Comparison of ENCODE assay signal across 8 cellular contexts in the genomic region with DNA sequence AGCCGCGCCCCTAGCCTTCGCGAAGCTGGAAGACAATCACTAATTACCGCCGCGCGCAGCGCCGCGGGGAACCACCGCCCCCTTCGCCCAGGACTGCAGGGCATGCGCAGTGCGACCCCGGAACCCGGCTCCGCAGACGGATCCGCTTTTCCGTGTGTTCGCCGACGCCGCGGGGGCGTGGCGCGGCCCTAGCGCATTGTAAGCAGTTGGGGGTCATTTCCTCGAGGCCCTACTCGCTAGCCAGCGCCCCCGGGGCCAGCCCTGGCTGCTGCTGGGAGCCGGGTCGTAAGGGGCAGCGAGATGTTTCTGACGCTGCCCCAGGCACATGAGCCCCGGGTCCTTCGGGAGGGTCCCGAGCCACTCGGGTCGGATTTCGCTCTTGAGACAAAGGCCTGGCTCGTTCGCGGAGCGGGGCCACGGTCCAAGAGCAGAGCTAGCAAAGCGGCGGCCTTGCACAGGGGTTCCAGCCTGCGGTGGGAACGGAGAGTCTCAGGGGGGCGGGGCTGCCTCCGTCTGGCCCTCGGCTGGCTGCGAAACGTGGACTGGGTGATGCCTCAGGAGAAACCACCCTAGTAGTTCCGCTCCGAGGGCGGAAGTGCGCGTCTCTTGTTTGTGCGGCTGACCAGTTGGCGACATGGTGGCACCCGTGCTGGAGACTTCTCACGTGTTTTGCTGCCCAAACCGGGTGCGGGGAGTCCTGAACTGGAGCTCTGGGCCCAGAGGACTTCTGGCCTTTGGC. TPM values are rescaled to one million over a fixed set of nuclear protein-coding genes. Genes with fewer than 3 reads are reported as not detected.
A peak's percentile ranks its signal among the peaks of the same experiment; 100 is the strongest.
DNase-seq lines count a peak whose midpoint lies in the region; ATAC-seq and TF ChIP-seq lines count a peak whose summit lies in the region.

A gene with protein sequence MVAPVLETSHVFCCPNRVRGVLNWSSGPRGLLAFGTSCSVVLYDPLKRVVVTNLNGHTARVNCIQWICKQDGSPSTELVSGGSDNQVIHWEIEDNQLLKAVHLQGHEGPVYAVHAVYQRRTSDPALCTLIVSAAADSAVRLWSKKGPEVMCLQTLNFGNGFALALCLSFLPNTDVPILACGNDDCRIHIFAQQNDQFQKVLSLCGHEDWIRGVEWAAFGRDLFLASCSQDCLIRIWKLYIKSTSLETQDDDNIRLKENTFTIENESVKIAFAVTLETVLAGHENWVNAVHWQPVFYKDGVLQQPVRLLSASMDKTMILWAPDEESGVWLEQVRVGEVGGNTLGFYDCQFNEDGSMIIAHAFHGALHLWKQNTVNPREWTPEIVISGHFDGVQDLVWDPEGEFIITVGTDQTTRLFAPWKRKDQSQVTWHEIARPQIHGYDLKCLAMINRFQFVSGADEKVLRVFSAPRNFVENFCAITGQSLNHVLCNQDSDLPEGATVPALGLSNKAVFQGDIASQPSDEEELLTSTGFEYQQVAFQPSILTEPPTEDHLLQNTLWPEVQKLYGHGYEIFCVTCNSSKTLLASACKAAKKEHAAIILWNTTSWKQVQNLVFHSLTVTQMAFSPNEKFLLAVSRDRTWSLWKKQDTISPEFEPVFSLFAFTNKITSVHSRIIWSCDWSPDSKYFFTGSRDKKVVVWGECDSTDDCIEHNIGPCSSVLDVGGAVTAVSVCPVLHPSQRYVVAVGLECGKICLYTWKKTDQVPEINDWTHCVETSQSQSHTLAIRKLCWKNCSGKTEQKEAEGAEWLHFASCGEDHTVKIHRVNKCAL (plus strand): TSS at position 600 of the 739 bp plus-strand sequence. CDS start 35 bp downstream, at position 635.
A gene with protein sequence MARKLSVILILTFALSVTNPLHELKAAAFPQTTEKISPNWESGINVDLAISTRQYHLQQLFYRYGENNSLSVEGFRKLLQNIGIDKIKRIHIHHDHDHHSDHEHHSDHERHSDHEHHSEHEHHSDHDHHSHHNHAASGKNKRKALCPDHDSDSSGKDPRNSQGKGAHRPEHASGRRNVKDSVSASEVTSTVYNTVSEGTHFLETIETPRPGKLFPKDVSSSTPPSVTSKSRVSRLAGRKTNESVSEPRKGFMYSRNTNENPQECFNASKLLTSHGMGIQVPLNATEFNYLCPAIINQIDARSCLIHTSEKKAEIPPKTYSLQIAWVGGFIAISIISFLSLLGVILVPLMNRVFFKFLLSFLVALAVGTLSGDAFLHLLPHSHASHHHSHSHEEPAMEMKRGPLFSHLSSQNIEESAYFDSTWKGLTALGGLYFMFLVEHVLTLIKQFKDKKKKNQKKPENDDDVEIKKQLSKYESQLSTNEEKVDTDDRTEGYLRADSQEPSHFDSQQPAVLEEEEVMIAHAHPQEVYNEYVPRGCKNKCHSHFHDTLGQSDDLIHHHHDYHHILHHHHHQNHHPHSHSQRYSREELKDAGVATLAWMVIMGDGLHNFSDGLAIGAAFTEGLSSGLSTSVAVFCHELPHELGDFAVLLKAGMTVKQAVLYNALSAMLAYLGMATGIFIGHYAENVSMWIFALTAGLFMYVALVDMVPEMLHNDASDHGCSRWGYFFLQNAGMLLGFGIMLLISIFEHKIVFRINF (minus strand): TSS at position 41 of the 739 bp plus-strand sequence. CDS start 2,333 bp downstream, outside the sequence.

- intact Hi-C loops in esophagus squamous epithelium (cut with DNase I), result no loop called here

- H3K27ac ChIP-seq in GM23338 (ENCODE audit: low read depth) (peak within 1 kb of the TSS; percentile 98), esophagus squamous epithelium (peak within 1 kb of the TSS; percentile 98 to 100 (median 99))

- H3K4me3 Mint-ChIP-seq in GM23338, result peak within 1 kb of the TSS; percentile 98

- no peaks in the 10 kb centered on the region for H3F3A ChIP-seq in GM23338 (replicated peaks; ENCODE audit: low read depth)

- H3K9me3 Mint-ChIP-seq in GM23338, result no peaks in the 10 kb centered on the region; the same call in 2 of the 3 replicates

- H3K36me3 ChIP-seq in GM23338 (ENCODE audit: insufficient read depth) (peaks cover 17% of the 10 kb centered on the region; the same call in 1 of the 2 replicates), esophagus squamous epithelium (peaks cover 0 to 12% (median 0%) of the 10 kb centered on the region in 3 donors)

- H3K9me2 ChIP-seq in GM23338 (ENCODE audit: insufficient read depth), result no peaks in the 10 kb centered on the region

- peak within 1 kb of the TSS; percentile 78 for H3K4me2 ChIP-seq in GM23338

- peaks cover 6% of the 10 kb centered on the region for H3K27me3 Mint-ChIP-seq in GM23338 (ENCODE audit: insufficient read depth, low read depth, poor library complexity)

- H3K27me3 ChIP-seq in GM23338 (ENCODE audit: insufficient read depth), result no peaks in the 10 kb centered on the region
- H3K27me3 ChIP-seq in esophagus squamous epithelium, result no peaks in the 10 kb centered on the region

- H4K20me1 ChIP-seq in GM23338 (replicated peaks; ENCODE audit: insufficient read depth), result peaks cover 29% of the 10 kb centered on the region

- H3K4me3 ChIP-seq in GM23338 (peak within 1 kb of the TSS; percentile 92), esophagus squamous epithelium (peak within 1 kb of the TSS; percentile 67 to 98 (median 86))

- WGBS in esophagus squamous epithelium, 2 donors, result 0% methylated on average over 1 of the region's 69 CpGs; no CpG with 5 or more reads in 1 of the 2 donors

- peaks cover 23% of the 10 kb centered on the region for H3K4me1 Mint-ChIP-seq in GM23338

- H2AFZ ChIP-seq in GM23338, result peak within 1 kb of the TSS; percentile 100

- no peaks in the 10 kb centered on the region for H3K9me3 ChIP-seq in esophagus squamous epithelium

- H3K27ac Mint-ChIP-seq in GM23338, result peak within 1 kb of the TSS; percentile 97

- peak; percentile 94 for DNase-seq in Daoy (ENCODE audit: low read depth)
- peak; percentile 97 for DNase-seq in GM23338 (ENCODE audit: low spot score)
- DNase-seq in Kasumi-1 (lab: John Stamatoyannopoulos, UW), result peak; percentile 94 to 95
- peak; percentile 96 for DNase-seq in RKO (ENCODE audit: low spot score)
- peak; percentile 93 for DNase-seq in activated T-helper 1 cell treated with Interleukin-2 at 50 U/mL for 16 hours (ENCODE audit: low read depth)
- DNase-seq in esophagus squamous epithelium (lab: John Stamatoyannopoulos, UW), result peak; percentile 86
- DNase-seq in myocyte (ENCODE audit: low read depth), result peak; percentile 97
- DNase-seq in stimulated activated CD8-positive, alpha-beta memory T cell treated with anti-CD3 and anti-CD28 coated beads, Interleukin-7, amount 100 ng/mL, for 4 hours (ENCODE audit: low read depth in 2 of 2), result peak; percentile 87 to 92

- peak in 3 of 4 donors; percentile 46 to 72 (median 65) for TF ChIP-seq POLR2A in esophagus squamous epithelium (IDR thresholded peaks at IDR 0.05)

- peak; percentile 90 for ATAC-seq in GM23338

- peaks cover 23% of the 10 kb centered on the region for H3K36me3 Mint-ChIP-seq in GM23338 (ENCODE audit: low read depth)

- H3K4me1 ChIP-seq in GM23338 (ENCODE audit: insufficient read depth), result peaks cover 32% of the 10 kb centered on the region
- peaks cover 12 to 51% (median 14%) of the 10 kb centered on the region in 3 donors for H3K4me1 ChIP-seq in esophagus squamous epithelium

- peaks cover 74% of the 10 kb centered on the region for H3K79me2 ChIP-seq in GM23338 (replicated peaks; ENCODE audit: insufficient read depth)

- TF ChIP-seq CTCF in GM23338 (conservative IDR thresholded peaks at IDR 0.05; ENCODE audit: low read depth in 2 of 2), result no peak
- peak in 1 of 6 experiments; percentile 15 for TF ChIP-seq CTCF in esophagus squamous epithelium (IDR thresholded peaks at IDR 0.05)

TF ChIP-seq in GM23338, 12 proteins besides CTCF, POLR2A, EP300 and RAD21 (continues in another document):
- TF ChIP-seq STAT1 (IDR thresholded peaks at IDR 0.05; ENCODE audit: unreplicated experiment), result no peak
- peak; percentile 49 for TF ChIP-seq CREB1 (CRISPR knock-in tag; IDR thresholded peaks at IDR 0.05; ENCODE audit: low read depth)
- no peak for TF ChIP-seq JUNB (IDR thresholded peaks at IDR 0.05; ENCODE audit: unreplicated experiment)
- peak; percentile 88 for TF ChIP-seq POLR2AphosphoS5 (IDR thresholded peaks at IDR 0.05; ENCODE audit: low read depth)
- TF ChIP-seq EZH2phosphoT487 (IDR thresholded peaks at IDR 0.05; ENCODE audit: unreplicated experiment), result no peak
- no peak for TF ChIP-seq ZNF114 (CRISPR knock-in tag; IDR thresholded peaks at IDR 0.05)

RNA-seq across cellular contexts. Expression of the first gene that starts in this region (rescaled TPM):
- 77.4 and 80.6 TPM in 2 replicates for total RNA-seq in Daoy (2014; rRNA removed; shearing (Covaris generic))
- total RNA-seq in GM23338 (2014; rRNA removed; shearing (Covaris generic)), result 119 and 124 TPM in 2 replicates
- 135 and 136 TPM in 2 replicates for polyA plus RNA-seq in GM23338 (2016; fragmentation: Nextera tagmentation; extraction: Ambion mirVana)
- total RNA-seq in esophagus squamous epithelium, result 10 to 100 TPM; 13.0 to 61.0 (median 28.0) TPM
- total RNA-seq in myocyte, result 66.3 and 72.4 TPM in 2 replicates
- polyA plus RNA-seq in myocyte (2012), result 55.1 TPM

RNA-seq across cellular contexts. Expression of the second gene that starts in this region (rescaled TPM):
- 57.9 and 66.1 TPM in 2 replicates for total RNA-seq in Daoy (2014; rRNA removed; shearing (Covaris generic))
- 46.8 and 47.3 TPM in 2 replicates for total RNA-seq in GM23338 (2014; rRNA removed; shearing (Covaris generic))
- polyA plus RNA-seq in GM23338 (2016; fragmentation: Nextera tagmentation; extraction: Ambion mirVana), result 18.6 and 20.8 TPM in 2 replicates
- 10 to 100 TPM; 15.4 to 55.2 (median 43.6) TPM for total RNA-seq in esophagus squamous epithelium
- 61.7 and 62.2 TPM in 2 replicates for total RNA-seq in myocyte
- 58.4 TPM for polyA plus RNA-seq in myocyte (2012)

Comparison
In these comparisons a context has a peak if more than half of its experiments do, and no peak if none do; other contexts are left out.
1. Peak in every context shown above with its lines: DNase-seq, ATAC-seq, H3K4me3 ChIP-seq and H3K27ac ChIP-seq.